ENCODE assay signal across 31 cellular contexts in genomic region chr10:46226232-46226631, GRCh38.
DNase-seq lines count a peak whose midpoint lies in the region; ATAC-seq, FAIRE-seq and TF ChIP-seq lines count a peak whose summit lies in the region.
"Had no signal": no experiment of that assay in that cellular context is flagged by ENCODE, and none has a peak within 500 bp of the region (broad histone marks: within the 10 kb centered on the region; RNA-seq: fewer than 3 reads in every experiment).

No MANE protein-coding gene starts in this region.

- POLR2A ChIA-PET in K562 (lab: Yijun Ruan, JAX) = interaction anchor here (0.7 to 1.1 kb wide), 2 partner anchors 8 to 331 kb away, joined by 3 read pairs; no protein-coding TSS in a partner anchor

- 11% methylated on average over 2 of the region's 2 CpGs for WGBS in K562 (ENCODE audit: insufficient coverage, low coverage, missing lambda C conversion rate)
- WGBS in spleen, 5 donors = 32 to 67% (median 64%) methylated on average over 2 of the region's 2 CpGs

- H3K4me2 ChIP-seq in K562 (ENCODE audit: insufficient read depth, low read length) = no peak overlapping the region
- H3K4me2 ChIP-seq: hepatocyte had no signal

- H3K36me3 ChIP-seq in K562 (ENCODE audit: control insufficient read depth, insufficient read depth, low read length) (no peaks in the 10 kb centered on the region), spleen (peaks cover 0 to 28% (median 0%) of the 10 kb centered on the region in 6 donors)

- H3K27me3 ChIP-seq in K562 (ENCODE audit: control insufficient read depth in 2 of 2, insufficient read depth in 2 of 2, low read length in 2 of 2) (peaks cover 0 to 6% of the 10 kb centered on the region in 2 experiments; a peak in 2 of 5 replicates), spleen (replicated peaks in 1 of 7) (no peaks in the 10 kb centered on the region)
- H3K27me3 ChIP-seq: hepatocyte had no signal

- H3K27me3 Mint-ChIP-seq in Calu3 (ENCODE audit: unreplicated experiment) (peaks cover 58% of the 10 kb centered on the region), glutamatergic neuron (ENCODE audit: unreplicated experiment) (peaks cover 4% of the 10 kb centered on the region)
- H3K27me3 Mint-ChIP-seq: activated CD8-positive, alpha-beta memory T cell treated with anti-CD3 and anti-CD28 coated beads, Interleukin-2, amount 10 ng/mL, durations not matched to agents 7 days and 5 days; naive B cell had no signal

- H3K9me1 ChIP-seq in K562 (ENCODE audit: control insufficient read depth, insufficient read depth, low read length) = no peaks in the 10 kb centered on the region

- no peak overlapping the region for H2AFZ ChIP-seq in K562 (ENCODE audit: low read depth, low read length)
- H2AFZ ChIP-seq: hepatocyte had no signal

- FAIRE-seq in K562 (lab: Jason Lieb, UNC) = no peak
- no peak for FAIRE-seq in GM12891 (lab: Jason Lieb, UNC)
- FAIRE-seq: bronchial epithelial cell, colon had no signal

- H3K4me1 Mint-ChIP-seq in Calu3 (ENCODE audit: low read depth, unreplicated experiment) (peaks cover 11% of the 10 kb centered on the region), glutamatergic neuron (ENCODE audit: low read depth, unreplicated experiment) (peaks cover 5% of the 10 kb centered on the region)
- H3K4me1 Mint-ChIP-seq: mesothelial cell of epicardium had no signal

- DNase-seq in activated effector memory CD4-positive, alpha-beta T cell treated with anti-CD3 and anti-CD28 coated beads, Interleukin-2, amount 50 U/mL, for 16 hours = peak; percentile 47
- no peak for DNase-seq in activated effector memory CD4-positive, alpha-beta T cell treated with Interleukin-2 at 50 U/mL for 16 hours
- no peak for DNase-seq in Calu3
- no peak for DNase-seq in K562 (ENCODE audit: extremely low read depth in 1 of 4, low spot score in 3 of 4)
- peak; percentile 54 for DNase-seq in spleen
- DNase-seq in NCI-H1436 treated with DMSO at 0.1 percent for 48 hours (lab: John Stamatoyannopoulos, UW) = no peak
- no peak for DNase-seq in GM12891 (ENCODE audit: insufficient read length, low spot score)
- no peak for DNase-seq in glutamatergic neuron
- DNase-seq: ACHN; activated CD4-positive, alpha-beta T cell treated with anti-CD3 and anti-CD28 coated beads for 4 hours; activated naive CD4-positive, alpha-beta T cell treated with anti-CD3 and anti-CD28 coated beads, Interleukin-2, amount 50 U/mL, for 16 hours; COR-L47; DND-41; effector memory CD4-positive, alpha-beta T cell; foreskin melanocyte; HCEC 1CT; naive B cell; NCI-H2107; NCI-H510A treated with DMSO at 0.1 percent for 48 hours; occipital lobe; SHP77; trophoblast cell had no signal

- H3K4me3 Mint-ChIP-seq in Calu3 (ENCODE audit: low read depth, unreplicated experiment) (no peak overlapping the region), glutamatergic neuron (ENCODE audit: unreplicated experiment) (no peak overlapping the region)
- H3K4me3 Mint-ChIP-seq: activated CD8-positive, alpha-beta memory T cell treated with anti-CD3 and anti-CD28 coated beads, Interleukin-2, amount 10 ng/mL, durations not matched to agents 7 days and 5 days; activated T-helper 1 cell treated with anti-CD3 and anti-CD28 coated beads, Interleukin-12 subunit alpha, Interleukin-12 subunit beta, Interleukin-2, Interleukin-4 antibody, amounts not matched to agents 30 ng/mL and 10 ng/mL and 1 ng/mL, durations not matched to agents 14 hours and 24 hours and 36 hours; mesothelial cell of epicardium; naive B cell had no signal

- no peak for ATAC-seq in K562
- ATAC-seq: activated CD8-positive, alpha-beta memory T cell treated with anti-CD3 and anti-CD28 coated beads, Interleukin-2, amount 10 ng/mL, durations not matched to agents 7 days and 5 days; esophagus mucosa; left lobe of liver had no signal

- H3K27ac Mint-ChIP-seq in Calu3 (ENCODE audit: unreplicated experiment) (no peak overlapping the region), glutamatergic neuron (ENCODE audit: unreplicated experiment) (no peak overlapping the region)
- H3K27ac Mint-ChIP-seq: activated CD8-positive, alpha-beta memory T cell treated with anti-CD3 and anti-CD28 coated beads, Interleukin-2, amount 10 ng/mL, durations not matched to agents 7 days and 5 days; activated T-helper 1 cell treated with anti-CD3 and anti-CD28 coated beads, Interleukin-12 subunit alpha, Interleukin-12 subunit beta, Interleukin-2, Interleukin-4 antibody, amounts not matched to agents 30 ng/mL and 10 ng/mL and 1 ng/mL, durations not matched to agents 14 hours and 24 hours and 36 hours; mesothelial cell of epicardium had no signal

- H3K9ac ChIP-seq in K562 (ENCODE audit: insufficient read depth in 1 of 2, low read depth in 2 of 2, low read length in 2 of 2) = no peak overlapping the region

- in situ Hi-C loops in K562 (cut with MboI) = loop anchor here (25.0 kb wide), 1 partner anchor 989 kb away; no protein-coding TSS in a partner anchor

- TF ChIP-seq CTCF in Calu3 (IDR thresholded peaks at IDR 0.05; ENCODE audit: unreplicated experiment) (peak; percentile 27), K562 (IDR thresholded peaks at IDR 0.05 in 2 of 3, conservative IDR thresholded peaks at IDR 0.05 in 1 of 3; ENCODE audit: insufficient read depth in 2 of 3, low read depth in 1 of 3, low read length in 3 of 3) (no peak), spleen (IDR thresholded peaks at IDR 0.05 in 8 of 11, conservative IDR thresholded peaks at IDR 0.05 in 3 of 11) (no peak), glutamatergic neuron (IDR thresholded peaks at IDR 0.05; ENCODE audit: partially characterized antibody, unreplicated experiment) (no peak)

- no peak for TF ChIP-seq RAD21 in K562 (CRISPR knock-in tag; conservative IDR thresholded peaks at IDR 0.05 in 1 of 2, IDR thresholded peaks at IDR 0.05 in 1 of 2)

- BruUV-seq in Calu3 (replicated peaks; lab: Mats Ljungman, UMichigan) (no TSS peak), K562 (replicated peaks; lab: Mats Ljungman, UMichigan) (no TSS peak)

- CTCF ChIA-PET in Calu3 (lab: Charles Lee) (interaction anchor here (0.6 to 1.1 kb wide), 4 partner anchors 8 to 229 kb away, joined by 3 to 4 read pairs (median 4); no protein-coding TSS in a partner anchor), K562 (lab: Yijun Ruan, JAX; ENCODE audit: low intra/inter-chr PET ratio) (no interaction called here)

- intact Hi-C loops in Calu3 (cut with micrococcal nuclease; ENCODE audit: unreplicated experiment) = no loop called here
- intact Hi-C loops in K562 (cut with micrococcal nuclease) = loop anchor here (5.0 kb wide), 2 partner anchors 101 to 199 kb away; no protein-coding TSS in a partner anchor
- intact Hi-C loops in spleen (cut with DNase I; ENCODE audit: low total_unique reads) = no loop called here

- H4K20me1 ChIP-seq in K562 (replicated peaks; ENCODE audit: control insufficient read depth, insufficient read depth, low read length) = no peaks in the 10 kb centered on the region

- H3K27ac ChIP-seq in K562 (ENCODE audit: extremely low read depth, low read depth, low read length) (no peak overlapping the region), spleen (no peak overlapping the region)
- H3K27ac ChIP-seq: hepatocyte, skin epidermis had no signal

- H3K36me3 Mint-ChIP-seq in Calu3 (ENCODE audit: insufficient read depth, unreplicated experiment) (no peaks in the 10 kb centered on the region), glutamatergic neuron (ENCODE audit: unreplicated experiment) (no peaks in the 10 kb centered on the region)
- H3K36me3 Mint-ChIP-seq: mesothelial cell of epicardium had no signal

- no peaks in the 10 kb centered on the region for H3K79me2 ChIP-seq in K562 (ENCODE audit: control insufficient read depth, insufficient read depth, low read length)
- H3K79me2 ChIP-seq: hepatocyte had no signal

- TF ChIP-seq EP300 in K562 (IDR thresholded peaks at IDR 0.05; ENCODE audit: low read length) = no peak

- H3K9me3 Mint-ChIP-seq in Calu3 (ENCODE audit: low read depth, unreplicated experiment) (no peaks in the 10 kb centered on the region), glutamatergic neuron (ENCODE audit: unreplicated experiment) (peaks cover 2% of the 10 kb centered on the region)

- TF ChIP-seq POLR2A in K562 (conservative IDR thresholded peaks at IDR 0.05) = no peak
- TF ChIP-seq POLR2A in spleen (IDR thresholded peaks at IDR 0.05) = no peak
- no peak for TF ChIP-seq POLR2A in GM12891 (IDR thresholded peaks at IDR 0.05; ENCODE audit: low read depth, low read length)

- H3K4me3 ChIP-seq in K562 (no peak overlapping the region), spleen (no peak overlapping the region)
- H3K4me3 ChIP-seq: hepatocyte, skin epidermis had no signal

- peaks cover 0 to 6% of the 10 kb centered on the region in 2 experiments; a peak in 2 of 5 replicates for H3K4me1 ChIP-seq in K562 (replicated peaks in 1 of 2; ENCODE audit: control insufficient read depth in 2 of 2, insufficient read depth in 2 of 2, low read length in 2 of 2)
- H3K4me1 ChIP-seq in spleen = peaks cover 0 to 21% (median 4%) of the 10 kb centered on the region in 6 donors

- H3K9me3 ChIP-seq in K562 (replicated peaks; ENCODE audit: control insufficient read depth, insufficient read depth, low read depth, low read length) (0 out of 2 replicates have a peak, but pooled peaks cover 2% of the 10 kb centered on the region), spleen (peaks cover 0 to 19% (median 15%) of the 10 kb centered on the region in 8 donors)

TF ChIP-seq in K562, 482 proteins besides CTCF, POLR2A, EP300 and RAD21:
- TF ChIP-seq ZNF561 (CRISPR knock-in tag; conservative IDR thresholded peaks at IDR 0.05) = no peak
- TF ChIP-seq NFIC (IDR thresholded peaks at IDR 0.05) = 0 out of 2 replicates have a peak, but pooled peaks have one; percentile 22
- no peak for TF ChIP-seq MCM3 (IDR thresholded peaks at IDR 0.05)

TF ChIP-seq in GM12891, 5 proteins besides CTCF, POLR2A, EP300 and RAD21:
- TF ChIP-seq PAX5 (IDR thresholded peaks at IDR 0.05; ENCODE audit: insufficient read depth, low read length, severe bottlenecking) = no peak
- TF ChIP-seq SPI1 (IDR thresholded peaks at IDR 0.05; ENCODE audit: low read depth, low read length) = no peak
- no peak for TF ChIP-seq TAF1 (IDR thresholded peaks at IDR 0.05; ENCODE audit: low read depth, low read length)
- TF ChIP-seq POLR2AphosphoS5 (IDR thresholded peaks at IDR 0.05; ENCODE audit: low read depth, low read length) = no peak
- no peak for TF ChIP-seq POU2F2 (IDR thresholded peaks at IDR 0.05; ENCODE audit: low read depth, low read length)

Comparison
In these comparisons a context has a peak if more than half of its experiments do, and no peak if none do; other contexts are left out.
1. DNase-seq: peak in activated effector memory CD4-positive, alpha-beta T cell treated with anti-CD3 and anti-CD28 coated beads, Interleukin-2, amount 50 U/mL, for 16 hours (single experiment) and spleen (single experiment); none in activated effector memory CD4-positive, alpha-beta T cell treated with Interleukin-2 at 50 U/mL for 16 hours (single experiment), Calu3 (single experiment), K562 (0 of 4), NCI-H1436 treated with DMSO at 0.1 percent for 48 hours (single experiment), GM12891 (single experiment) and glutamatergic neuron (single experiment).